ENCODE assay signal across 10 cellular contexts in the genomic region with DNA sequence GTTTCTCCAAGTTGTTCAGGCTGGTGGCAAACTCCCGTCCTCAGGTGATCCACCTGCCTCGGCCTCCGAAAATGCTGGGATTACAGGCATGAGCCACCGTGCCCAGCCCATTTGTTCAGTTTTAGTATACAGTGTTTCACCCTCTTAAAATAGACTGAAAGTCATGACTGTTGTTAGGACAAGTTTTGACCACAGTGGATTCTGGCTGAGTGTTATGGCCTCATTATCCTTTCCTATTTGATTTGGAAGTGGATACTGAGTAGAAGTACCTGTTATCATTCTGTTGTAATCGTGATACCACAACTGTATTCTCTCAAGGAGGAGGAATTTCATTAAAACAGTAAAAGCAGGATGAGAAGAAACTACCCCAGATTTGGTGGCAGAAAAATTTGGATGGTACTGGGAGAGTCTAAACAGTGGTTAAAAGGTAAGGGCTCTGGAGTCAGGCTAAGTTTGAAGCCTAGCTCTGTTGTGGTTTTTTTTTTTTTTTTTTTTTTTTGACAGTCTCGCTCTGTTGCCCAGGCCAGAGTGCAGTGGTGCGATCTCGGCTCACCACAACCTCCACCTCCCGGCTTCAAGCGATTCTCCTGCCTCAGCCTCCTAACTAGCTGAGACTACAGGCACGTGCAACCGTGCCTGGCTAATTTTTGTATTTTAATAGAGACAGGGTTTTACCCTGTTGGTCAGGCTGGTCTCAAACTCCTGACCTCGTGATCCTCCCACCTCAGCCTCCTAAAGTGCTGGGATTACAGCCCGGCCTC. TPM values are rescaled to one million over a fixed set of nuclear protein-coding genes. Genes with fewer than 3 reads are reported as not detected.
A peak's percentile ranks its signal among the peaks of the same experiment; 100 is the strongest.
DNase-seq lines count a peak whose midpoint lies in the region; ATAC-seq, FAIRE-seq and TF ChIP-seq lines count a peak whose summit lies in the region.
"Had no signal": no experiment of that assay in that cellular context is flagged by ENCODE, and none has a peak within 500 bp of the region (broad histone marks: within the 10 kb centered on the region; RNA-seq: fewer than 3 reads in every experiment).

No MANE protein-coding gene starts in this region.

- DNase-seq in HepG2 (ENCODE audit: low spot score) (no peak), right lobe of liver (no peak), epithelial cell of prostate (ENCODE audit: low read depth, low spot score) (no peak), ovary (no peak), NCI-H1436 (lab: John Stamatoyannopoulos, UW) (no peak)
- no peak for DNase-seq in T-helper 2 cell treated with Interferon-gamma antibody and Interleukin-4, amounts not matched to agents 5 μg/mL and 100 μg/mL, for 36 hours (ENCODE audit: low spot score)
- DNase-seq: NCI-H1930 had no signal

- BruUV-seq in HepG2 (replicated peaks; lab: Mats Ljungman, UMichigan), result no TSS peak

- WGBS in HepG2 (ENCODE audit: low lambda C conversion rate), result 88% methylated on average over 14 of the region's 14 CpGs
- 86% methylated on average over 13 of the region's 14 CpGs for WGBS in right lobe of liver (ENCODE audit: insufficient coverage, low coverage, low lambda C conversion rate, missing lambda C conversion rate)
- whole genome bisulfite sequencing in ovary, 3 donors, result 91 to 94% (median 94%) methylated on average over 14 of the region's 14 CpGs

- FAIRE-seq in HepG2 (lab: Jason Lieb, UNC), result no peak

- peaks cover 36% of the 10 kb centered on the region for H3K36me3 Mint-ChIP-seq in T-helper 2 cell treated with Interferon-gamma antibody and Interleukin-4, amounts not matched to agents 5 μg/mL and 100 μg/mL, for 36 hours (ENCODE audit: low read depth)

- POLR2A ChIA-PET in HepG2 (lab: Yijun Ruan, JAX), result interaction anchor here (1.9 to 4.9 kb wide), 2 partner anchors 108 to 116 kb away, joined by 9 to 38 read pairs; a partner anchor contains a TSS

- in situ Hi-C loops in HepG2 (cut with HindIII; ENCODE audit: extremely low pct_ligation_motif_present, low pct_unique_long_range_greater_than_20kb), result loop anchor here (25.0 kb wide), 1 partner anchor 98 kb away; a partner anchor contains a TSS

- H3K9me3 Mint-ChIP-seq in T-helper 2 cell treated with Interferon-gamma antibody and Interleukin-4, amounts not matched to agents 5 μg/mL and 100 μg/mL, for 36 hours, result no peaks in the 10 kb centered on the region

- H3K4me3 ChIP-seq in HepG2 (replicated peaks in 1 of 3; ENCODE audit: insufficient read depth in 1 of 3, low read depth in 2 of 3, low read length in 3 of 3) (no peak overlapping the region), right lobe of liver (no peak overlapping the region), ovary (no peak overlapping the region)

- peak overlapping the region; percentile 97 for H3K4me3 Mint-ChIP-seq in T-helper 2 cell treated with Interferon-gamma antibody and Interleukin-4, amounts not matched to agents 5 μg/mL and 100 μg/mL, for 36 hours

- peaks cover 64% of the 10 kb centered on the region for H3K4me1 Mint-ChIP-seq in T-helper 2 cell treated with Interferon-gamma antibody and Interleukin-4, amounts not matched to agents 5 μg/mL and 100 μg/mL, for 36 hours (ENCODE audit: low read depth)

- no peak overlapping the region for H3K27ac ChIP-seq in HepG2 (ENCODE audit: extremely low read length, insufficient read depth, low read length)
- no peak overlapping the region for H3K27ac ChIP-seq in right lobe of liver
- peak overlapping the region; percentile 96 for H3K27ac ChIP-seq in epithelial cell of prostate
- no peak overlapping the region for H3K27ac ChIP-seq in ovary
- H3K27ac ChIP-seq: HL-60 had no signal

- TF ChIP-seq RAD21 in HepG2 (CRISPR knock-in tag; IDR thresholded peaks at IDR 0.05), result no peak

- peaks cover 65% of the 10 kb centered on the region for H3K4me1 ChIP-seq in HepG2 (ENCODE audit: insufficient read depth, low read length)
- H3K4me1 ChIP-seq in right lobe of liver, result peaks cover 0 to 25% (median 4%) of the 10 kb centered on the region in 4 donors
- H3K4me1 ChIP-seq in ovary (ENCODE audit: insufficient read depth), result peaks cover 5% of the 10 kb centered on the region

- no peak overlapping the region for H2AFZ ChIP-seq in HepG2 (ENCODE audit: low read length)

- H3K27me3 Mint-ChIP-seq in T-helper 2 cell treated with Interferon-gamma antibody and Interleukin-4, amounts not matched to agents 5 μg/mL and 100 μg/mL, for 36 hours (ENCODE audit: low read depth), result no peaks in the 10 kb centered on the region

- H3K27ac Mint-ChIP-seq in T-helper 2 cell treated with Interferon-gamma antibody and Interleukin-4, amounts not matched to agents 5 μg/mL and 100 μg/mL, for 36 hours, result peak overlapping the region; percentile 86

- no peak overlapping the region for H3K9ac ChIP-seq in HepG2 (ENCODE audit: insufficient read depth, low read depth, low read length)

- peaks cover 70% of the 10 kb centered on the region for H3K79me2 ChIP-seq in HepG2 (ENCODE audit: insufficient read depth, low read length)

- H4K20me1 ChIP-seq in HepG2 (ENCODE audit: insufficient read depth, low read length), result peaks cover 24% of the 10 kb centered on the region

- TF ChIP-seq EP300 in HepG2 (IDR thresholded peaks at IDR 0.05; ENCODE audit: low read depth in 2 of 2, low read length in 2 of 2), result no peak
- no peak for TF ChIP-seq EP300 in HepG2 (CRISPR knock-in tag; IDR thresholded peaks at IDR 0.05; ENCODE audit: borderline replicate concordance)
- no peak for TF ChIP-seq EP300 in ovary (IDR thresholded peaks at IDR 0.05)

- peak overlapping the region; percentile 94 for H3K4me2 ChIP-seq in HepG2 (ENCODE audit: low read depth, low read length)

- TF ChIP-seq POLR2A in HepG2 (IDR thresholded peaks at IDR 0.05; ENCODE audit: insufficient read depth in 1 of 2, low read depth in 2 of 2, low read length in 2 of 2) (no peak), right lobe of liver (IDR thresholded peaks at IDR 0.05) (no peak), ovary (IDR thresholded peaks at IDR 0.05) (no peak)

- H3K36me3 ChIP-seq in HepG2 (replicated peaks in 1 of 2; ENCODE audit: control insufficient read depth in 1 of 2, insufficient read depth in 2 of 2, low read length in 2 of 2) (peaks cover 2 to 10% of the 10 kb centered on the region in 2 experiments; a peak in 4 of 5 replicates), right lobe of liver (no peaks in the 10 kb centered on the region), ovary (no peaks in the 10 kb centered on the region)

- ATAC-seq in HepG2 (no peak), right lobe of liver (no peak), HG03039 (IDR thresholded peaks at IDR 0.05; ENCODE audit: unreplicated experiment) (no peak), GM18519 (IDR thresholded peaks at IDR 0.05; ENCODE audit: low FRiP score, unreplicated experiment) (no peak)

- CTCF ChIA-PET in HepG2 (lab: Yijun Ruan, JAX; ENCODE audit: low intra/inter-chr PET ratio, low total read pairs), result no interaction called here

- no peaks in the 10 kb centered on the region; a peak in 1 of 5 replicates for H3K27me3 ChIP-seq in HepG2 (ENCODE audit: control insufficient read depth in 1 of 2, insufficient read depth in 2 of 2, low read length in 2 of 2)
- H3K27me3 ChIP-seq in right lobe of liver, result no peaks in the 10 kb centered on the region
- H3K27me3 ChIP-seq in ovary, result no peaks in the 10 kb centered on the region

- TF ChIP-seq CTCF in HepG2 (CRISPR knock-in tag; IDR thresholded peaks at IDR 0.05) (no peak), right lobe of liver (IDR thresholded peaks at IDR 0.05) (no peak), ovary (IDR thresholded peaks at IDR 0.05) (no peak)

- H3K9me3 ChIP-seq in HepG2 (ENCODE audit: low read length) (no peaks in the 10 kb centered on the region), right lobe of liver (no peaks in the 10 kb centered on the region), ovary (no peaks in the 10 kb centered on the region)

- intact Hi-C loops in HepG2 (cut with micrococcal nuclease; ENCODE audit: unreplicated experiment), result loop anchor here (10.0 kb wide), 1 partner anchor 94 kb away; a partner anchor contains a TSS
- intact Hi-C loops in right lobe of liver (cut with DNase I), result loop anchor here (10.0 kb wide), 1 partner anchor 106 kb away; a partner anchor contains a TSS
- intact Hi-C loops in ovary (cut with DNase I), result loop anchor here in 2 of 4 donors (5.0 kb wide), 1 partner anchor 108 kb away; a partner anchor contains a TSS

RNA-seq across cellular contexts. Expression of a gene that starts 2.6 kb away (rescaled TPM):
- total RNA-seq in HepG2 (2016; rRNA removed; fragmentation: Illumina TruSeq; extraction: Trizol) (24.1 and 29.5 TPM in 2 replicates), right lobe of liver (10 to 100 TPM; 25.7 to 68.8 (median 53.9) TPM), ovary (10 to 100 TPM; 21.6 to 44.8 (median 35.6) TPM)
- 6.0 and 7.6 TPM in 2 replicates for total RNA-seq in HepG2 (2016; cell fraction: cytosol; rRNA removed; fragmentation: Illumina TruSeq; extraction: Trizol; ENCODE audit: low read depth)
- total RNA-seq in HepG2 (2016; cell fraction: insoluble cytoplasmic fraction; rRNA removed; fragmentation: Illumina TruSeq; extraction: Trizol), result 24.7 TPM in 2 replicates
- total RNA-seq in HepG2 (2016; cell fraction: membrane; rRNA removed; fragmentation: Illumina TruSeq; extraction: Trizol), result 10.8 and 12.5 TPM in 2 replicates
- 17.5 and 19.9 TPM in 2 replicates for total RNA-seq in HepG2 (2016; cell fraction: nucleus; rRNA removed; fragmentation: Illumina TruSeq; extraction: Trizol)
- polyA plus RNA-seq in HepG2 (2011; rRNA removed) (38.7 and 49.2 TPM in 2 replicates), ovary (10 to 100 TPM; 24.3 to 32.8 TPM)
- polyA plus RNA-seq in HepG2 (2011; cell fraction: cytosol; rRNA removed), result 26.4 and 36.9 TPM in 2 replicates
- 10.8 and 11.7 TPM in 2 replicates for polyA plus RNA-seq in HepG2 (2011; cell fraction: nucleus; rRNA removed)
- 51.8 and 52.1 TPM in 2 replicates for polyA plus RNA-seq in HepG2 (2012)
- polyA plus RNA-seq in HepG2 (2016; cell fraction: cytosol; fragmentation: Illumina TruSeq; extraction: Trizol; ENCODE audit: low read depth), result 2.0 and 2.9 TPM in 2 replicates
- polyA plus RNA-seq in HepG2 (2016; cell fraction: insoluble cytoplasmic fraction; fragmentation: Illumina TruSeq; extraction: Trizol; ENCODE audit: low read depth), result 38.8 and 38.9 TPM in 2 replicates
- polyA plus RNA-seq in HepG2 (2016; cell fraction: membrane; fragmentation: Illumina TruSeq; extraction: Trizol; ENCODE audit: low read depth), result 7.0 and 8.7 TPM in 2 replicates
- 34.4 and 35.4 TPM in 2 replicates for polyA plus RNA-seq in HepG2 (2016; cell fraction: nucleus; fragmentation: Illumina TruSeq; extraction: Trizol; ENCODE audit: insufficient read depth, low read depth)
- 29.5 and 34.7 TPM in 2 replicates for polyA minus RNA-seq in HepG2 (2011; rRNA and poly(A)+ RNA removed; ENCODE audit: low replicate concordance)
- 14.6 and 16.6 TPM in 2 replicates for polyA minus RNA-seq in HepG2 (2011; cell fraction: cytosol; rRNA and poly(A)+ RNA removed)
- polyA minus RNA-seq in HepG2 (2011; cell fraction: nucleus; rRNA and poly(A)+ RNA removed), result 11.5 and 12.9 TPM in 2 replicates

RNA-seq across cellular contexts. Expression of a gene that starts 32.8 kb away (rescaled TPM):
- total RNA-seq in HepG2 (2016; rRNA removed; fragmentation: Illumina TruSeq; extraction: Trizol) (28.6 and 37.9 TPM in 2 replicates), right lobe of liver (1 to 10 TPM; 2.4 to 5.1 (median 2.9) TPM), ovary (10 to 100 TPM in 1 of 7 donors, 1 to 10 TPM in 6; 5.5 to 12.6 (median 8.3) TPM)
- total RNA-seq in HepG2 (2016; cell fraction: cytosol; rRNA removed; fragmentation: Illumina TruSeq; extraction: Trizol; ENCODE audit: low read depth), result 5.3 and 5.4 TPM in 2 replicates
- total RNA-seq in HepG2 (2016; cell fraction: insoluble cytoplasmic fraction; rRNA removed; fragmentation: Illumina TruSeq; extraction: Trizol), result 26.8 and 38.3 TPM in 2 replicates
- total RNA-seq in HepG2 (2016; cell fraction: membrane; rRNA removed; fragmentation: Illumina TruSeq; extraction: Trizol), result 5.5 and 7.9 TPM in 2 replicates
- total RNA-seq in HepG2 (2016; cell fraction: nucleus; rRNA removed; fragmentation: Illumina TruSeq; extraction: Trizol), result 10.5 and 12.5 TPM in 2 replicates
- polyA plus RNA-seq in HepG2 (2011; rRNA removed) (2.3 and 2.7 TPM in 2 replicates), ovary (1 to 10 TPM; 4.5 to 7.6 TPM)
- polyA plus RNA-seq in HepG2 (2011; cell fraction: cytosol; rRNA removed), result 1.4 and 2.1 TPM in 2 replicates
- 1.2 and 1.3 TPM in 2 replicates for polyA plus RNA-seq in HepG2 (2011; cell fraction: nucleus; rRNA removed)
- 5.3 and 9.6 TPM in 2 replicates for polyA plus RNA-seq in HepG2 (2012)
- 2.3 and 3.4 TPM in 2 replicates for polyA plus RNA-seq in HepG2 (2016; cell fraction: cytosol; fragmentation: Illumina TruSeq; extraction: Trizol; ENCODE audit: low read depth)
- polyA plus RNA-seq in HepG2 (2016; cell fraction: insoluble cytoplasmic fraction; fragmentation: Illumina TruSeq; extraction: Trizol; ENCODE audit: low read depth), result 34.8 and 37.9 TPM in 2 replicates
- 3.6 and 4.5 TPM in 2 replicates for polyA plus RNA-seq in HepG2 (2016; cell fraction: membrane; fragmentation: Illumina TruSeq; extraction: Trizol; ENCODE audit: low read depth)
- polyA plus RNA-seq in HepG2 (2016; cell fraction: nucleus; fragmentation: Illumina TruSeq; extraction: Trizol; ENCODE audit: insufficient read depth, low read depth), result 12.9 and 15.4 TPM in 2 replicates
- 0.54 and 5.3 TPM in 2 replicates for polyA minus RNA-seq in HepG2 (2011; rRNA and poly(A)+ RNA removed; ENCODE audit: low replicate concordance)
- 2.4 and 2.8 TPM in 2 replicates for polyA minus RNA-seq in HepG2 (2011; cell fraction: cytosol; rRNA and poly(A)+ RNA removed)
- 4.2 and 7.0 TPM in 2 replicates for polyA minus RNA-seq in HepG2 (2011; cell fraction: nucleus; rRNA and poly(A)+ RNA removed)
